10 cellular contexts compared by ENCODE assay signal in the genomic region with DNA sequence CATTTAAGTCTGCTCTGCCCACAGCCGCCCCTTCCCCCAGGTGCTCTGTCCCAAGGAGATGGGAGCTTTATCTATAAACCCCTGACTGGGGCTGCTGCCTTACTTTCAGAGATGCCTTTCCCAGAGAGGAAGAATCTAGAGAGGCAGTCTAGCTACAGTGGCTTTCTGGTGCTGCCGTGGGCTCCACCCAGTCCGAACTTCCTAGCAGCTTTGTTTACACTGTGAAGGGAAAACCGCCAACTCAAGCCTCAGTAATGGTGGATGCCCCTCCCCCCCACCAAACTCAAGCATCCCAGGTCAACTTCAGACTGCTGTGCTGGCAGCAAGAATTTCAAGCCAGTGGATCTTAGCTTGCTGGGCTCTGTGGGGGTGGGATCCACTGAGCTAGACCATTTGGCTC. TPM values are rescaled to one million over a fixed set of nuclear protein-coding genes. Genes with fewer than 3 reads are reported as not detected.
DNase-seq lines count a peak whose midpoint lies in the region; ATAC-seq and TF ChIP-seq lines count a peak whose summit lies in the region.
"Not testable (repeated sequence)": the region's sequence is repeated elsewhere in the genome, so short reads cannot be mapped to it uniquely, and the experiment has no call there.
"Had no signal": no experiment of that assay in that cellular context is flagged by ENCODE, and none has a peak within 500 bp of the region (broad histone marks: within the 10 kb centered on the region; RNA-seq: fewer than 3 reads in every experiment).

No MANE protein-coding gene starts in this region.

- TF ChIP-seq POLR2A in breast epithelium (IDR thresholded peaks at IDR 0.05); esophagus squamous epithelium (IDR thresholded peaks at IDR 0.05): not testable (repeated sequence)

- H3K27me3 ChIP-seq in breast epithelium; esophagus squamous epithelium; right atrium auricular region; lower lobe of right lung (ENCODE audit: low read depth); rectal smooth muscle tissue (ENCODE audit: control insufficient read depth, insufficient read depth, low read length); subcutaneous abdominal adipose tissue (ENCODE audit: control insufficient read depth in 5 of 5, insufficient read depth in 4 of 5, low read length in 5 of 5): not testable (repeated sequence)

- not testable (repeated sequence) for H3K9me3 ChIP-seq in breast epithelium; esophagus squamous epithelium; right atrium auricular region; lower lobe of right lung; subcutaneous abdominal adipose tissue (ENCODE audit: control insufficient read depth in 5 of 5, low read length in 5 of 5)

- TF ChIP-seq CTCF in breast epithelium (IDR thresholded peaks at IDR 0.05); esophagus squamous epithelium (IDR thresholded peaks at IDR 0.05); right atrium auricular region (IDR thresholded peaks at IDR 0.05); lower lobe of right lung (IDR thresholded peaks at IDR 0.05): not testable (repeated sequence)

- not testable (repeated sequence) for H3K4me3 ChIP-seq in breast epithelium; esophagus squamous epithelium; right atrium auricular region; lower lobe of right lung; rectal smooth muscle tissue (ENCODE audit: low read length); subcutaneous abdominal adipose tissue (ENCODE audit: low read depth in 1 of 5, low read length in 5 of 5)

- not testable (repeated sequence) for H3K9ac ChIP-seq in rectal smooth muscle tissue (ENCODE audit: low read length); subcutaneous abdominal adipose tissue (ENCODE audit: low read length in 5 of 5)

- intact Hi-C loops in breast epithelium (cut with DNase I; ENCODE audit: low total_unique reads); esophagus squamous epithelium (cut with DNase I); lower lobe of right lung (cut with DNase I): not testable (repeated sequence)

- DNase-seq in H4 (ENCODE audit: low spot score), result peak; percentile 63
- DNase-seq in breast epithelium (ENCODE audit: low spot score in 2 of 2); esophagus squamous epithelium (lab: John Stamatoyannopoulos, UW); right atrium auricular region (ENCODE audit: low spot score); lower lobe of right lung: not testable (repeated sequence)

- no CpG with 5 or more reads among the region's 4 CpGs for WGBS in esophagus squamous epithelium, 2 donors

- H3K36me3 ChIP-seq in breast epithelium, result not testable (repeated sequence)
- H3K36me3 ChIP-seq in esophagus squamous epithelium (peaks cover 0 to 55% (median 0%) of the 10 kb centered on the region in 3 donors), right atrium auricular region (peaks cover 57% of the 10 kb centered on the region), lower lobe of right lung (peaks cover 49% of the 10 kb centered on the region), rectal smooth muscle tissue (ENCODE audit: control insufficient read depth, insufficient read depth, low read length) (peaks cover 19% of the 10 kb centered on the region), subcutaneous abdominal adipose tissue (ENCODE audit: control insufficient read depth in 5 of 5, insufficient read depth in 5 of 5, low read length in 5 of 5) (peaks cover 0 to 36% (median 20%) of the 10 kb centered on the region in 5 donors)

- H3K4me1 ChIP-seq in breast epithelium, result not testable (repeated sequence)
- H3K4me1 ChIP-seq in esophagus squamous epithelium (peaks cover 0 to 47% (median 3%) of the 10 kb centered on the region in 3 donors), right atrium auricular region (peaks cover 0 to 16% of the 10 kb centered on the region in 2 donors), lower lobe of right lung (peaks cover 28% of the 10 kb centered on the region), rectal smooth muscle tissue (ENCODE audit: control insufficient read depth, insufficient read depth, low read length) (peaks cover 21% of the 10 kb centered on the region), subcutaneous abdominal adipose tissue (ENCODE audit: control insufficient read depth in 5 of 5, insufficient read depth in 5 of 5, low read length in 5 of 5) (peaks cover 2 to 36% (median 19%) of the 10 kb centered on the region in 5 donors)

- H3K27ac ChIP-seq in breast epithelium, result peak overlapping the region; percentile 25 to 71
- H3K27ac ChIP-seq in esophagus squamous epithelium, result peak overlapping the region in 3 of 4 donors; percentile 50 to 59 (median 56)
- H3K27ac ChIP-seq in right atrium auricular region, result peak overlapping the region; percentile 66 to 70
- H3K27ac ChIP-seq in lower lobe of right lung, result peak overlapping the region; percentile 13
- H3K27ac ChIP-seq in rectal smooth muscle tissue (ENCODE audit: low read depth, low read length), result peak overlapping the region; percentile 52
- peak overlapping the region; percentile 74 for H3K27ac ChIP-seq in subcutaneous abdominal adipose tissue (ENCODE audit: low read depth, low read length)

- not testable (repeated sequence) for ATAC-seq in lower lobe of right lung

RNA-seq across cellular contexts. Expression of a gene that starts 40.5 kb away (rescaled TPM):
- 0.12 TPM in 1 of 2 replicates, not detected in the other for total RNA-seq in H4 (2014; rRNA removed; shearing (Covaris generic))
- total RNA-seq in breast epithelium (100 to 1,000 TPM; 368 to 408 (median 371) TPM), esophagus squamous epithelium (100 to 1,000 TPM in 2 of 4 donors, 10 to 100 TPM in 2; 37.3 to 450 (median 131) TPM), right atrium auricular region (100 to 1,000 TPM; 501 to 627 TPM), lower lobe of right lung (299 TPM)
- total RNA-seq: CD4-positive, alpha-beta T cell; MCF 10A; OCI-LY7 had no signal

Comparison
In these comparisons a context has a peak if more than half of its experiments do, and no peak if none do; other contexts are left out.
1. H3K27ac ChIP-seq: peak in every context shown above with its lines; median percentile 74 in subcutaneous abdominal adipose tissue; 68 in right atrium auricular region; 56 in esophagus squamous epithelium; 52 in rectal smooth muscle tissue; 48 in breast epithelium; 13 in lower lobe of right lung.
2. RNA of a gene that starts 40.5 kb away (total RNA-seq): 501 to 627 TPM in right atrium auricular region, 368 to 408 TPM in breast epithelium, 299 TPM in lower lobe of right lung (single experiment) and 37.3 to 450 TPM in esophagus squamous epithelium; 0.12 TPM in H4; every median in the first group is over 10 times any median in the second.